In genomic region chr5:100828756-100829342, GRCh38 we compare ENCODE assay signal across 13 cellular contexts.
DNase-seq lines count a peak whose midpoint lies in the region; ATAC-seq, FAIRE-seq and TF ChIP-seq lines count a peak whose summit lies in the region.
"Had no signal": no experiment of that assay in that cellular context is flagged by ENCODE, and none has a peak within 500 bp of the region (broad histone marks: within the 10 kb centered on the region; RNA-seq: fewer than 3 reads in every experiment).

No MANE protein-coding gene starts in this region.

- peaks cover 13% of the 10 kb centered on the region for H3K36me3 Mint-ChIP-seq in CD8-positive, alpha-beta T cell

- H4K20me1 ChIP-seq in GM23248 (ENCODE audit: insufficient read depth) (no peaks in the 10 kb centered on the region), GM12878 (ENCODE audit: control insufficient read depth, insufficient read depth) (no peaks in the 10 kb centered on the region)

- no peak overlapping the region for H3K27ac ChIP-seq in CD8-positive, alpha-beta T cell (ENCODE audit: low read depth, low read length)
- H3K27ac ChIP-seq in GM23248 (no peak overlapping the region), GM12878 (ENCODE audit: control insufficient read depth, insufficient read depth) (peak overlapping the region; percentile 95), psoas muscle (peak overlapping the region; percentile 43)
- H3K27ac ChIP-seq: cardiac muscle cell, KMS-11 had no signal

- no peak for TF ChIP-seq POLR2A in GM12878 (IDR thresholded peaks at IDR 0.05; ENCODE audit: low read depth, low read length)

- H3K27me3 Mint-ChIP-seq in CD8-positive, alpha-beta T cell (ENCODE audit: low read depth), result no peaks in the 10 kb centered on the region

- H3K27ac Mint-ChIP-seq in CD8-positive, alpha-beta T cell, result peak overlapping the region; percentile 37

- in situ Hi-C loops in GM23248 (cut with MboI), result no loop called here
- in situ Hi-C loops in GM12878 (cut with MboI), result loop anchor here (5.0 kb wide), 1 partner anchor 52 kb away; no protein-coding TSS in a partner anchor

- SMC1A ChIA-PET in GM12878 (lab: Charles Lee; ENCODE audit: uncharacterized antibody, unreplicated experiment), result interaction anchor here (0.7 to 2.7 kb wide), 34 partner anchors 10 to 852 kb away, joined by 3 to 137 read pairs (median 6); partner anchors contain the start of gene ST8SIA4

- H3K27me3 ChIP-seq in CD8-positive, alpha-beta T cell (ENCODE audit: insufficient read depth, low read length), result no peaks in the 10 kb centered on the region
- H3K27me3 ChIP-seq in GM23248 (replicated peaks; ENCODE audit: insufficient read depth) (no peaks in the 10 kb centered on the region), GM12878 (replicated peaks in 1 of 2; ENCODE audit: control insufficient read depth in 2 of 2, insufficient read depth in 2 of 2, low read length in 1 of 2) (no peaks in the 10 kb centered on the region), psoas muscle (ENCODE audit: insufficient read depth in 3 of 3, low read length in 2 of 3) (no peaks in the 10 kb centered on the region)
- H3K27me3 ChIP-seq: cardiac muscle cell had no signal

- H3F3A ChIP-seq in GM23248 (ENCODE audit: insufficient read depth), result no peaks in the 10 kb centered on the region

- peaks cover 44% of the 10 kb centered on the region for H3K4me1 Mint-ChIP-seq in CD8-positive, alpha-beta T cell (ENCODE audit: low read depth)

- intact Hi-C loops in CD8-positive, alpha-beta T cell (cut with DNase I, micrococcal nuclease), result no loop called here
- intact Hi-C loops in GM12878 (cut with micrococcal nuclease; ENCODE audit: unreplicated experiment) (loop anchor here (1.0 to 5.0 kb wide), 7 partner anchors 11 to 207 kb away; no protein-coding TSS in a partner anchor), psoas muscle (cut with DNase I) (loop anchor here in 1 of 2 donors (2.0 kb wide), 1 partner anchor 44 kb away; no protein-coding TSS in a partner anchor)

- CTCF ChIA-PET in CD8-positive, alpha-beta T cell (lab: Charles Lee), result no interaction called here
- CTCF ChIA-PET in GM12878 (lab: Yijun Ruan, JAX), result interaction anchor here (0.9 to 2.6 kb wide), 16 partner anchors 9 to 244 kb away, joined by 3 to 23 read pairs (median 5); partner anchors contain the start of gene ST8SIA4

- no peak for ATAC-seq in CD8-positive, alpha-beta T cell
- ATAC-seq in GM12878 (peak; percentile 13), psoas muscle (no peak), GM19397 (IDR thresholded peaks at IDR 0.05; ENCODE audit: unreplicated experiment) (no peak), HG03354 (IDR thresholded peaks at IDR 0.05; ENCODE audit: poor library complexity, severe bottlenecking, unreplicated experiment) (no peak)

- POLR2A ChIA-PET in CD8-positive, alpha-beta T cell (lab: Charles Lee), result interaction anchor here (0.6 kb wide), 1 partner anchor 46 kb away, joined by 3 read pairs; no protein-coding TSS in a partner anchor
- POLR2A ChIA-PET in GM12878 (lab: Charles Lee), result interaction anchor here (0.6 to 3.1 kb wide), 16 partner anchors 9 to 1910 kb away, joined by 3 to 33 read pairs (median 8); partner anchors contain the start of gene ST8SIA4

- no peak for FAIRE-seq in GM12878 (lab: Jason Lieb, UNC)
- FAIRE-seq: RCC 7860 had no signal

- H2AFZ ChIP-seq in GM23248 (peak overlapping the region; percentile 70), GM12878 (ENCODE audit: control insufficient read depth, low read depth, low read length) (peak overlapping the region; percentile 6)

- 86 to 87% methylated on average over 10 of the region's 10 CpGs for WGBS in GM23248 (ENCODE audit: low coverage in 1 of 2, low lambda C conversion rate in 2 of 2, missing lambda C conversion rate in 2 of 2), 2 experiments
- WGBS in GM12878 (ENCODE audit: insufficient coverage, insufficient replicate concordance, low lambda C conversion rate, missing lambda C conversion rate), result 70% methylated on average over 10 of the region's 10 CpGs
- 84 to 89% (median 87%) methylated on average over 10 of the region's 10 CpGs for WGBS in psoas muscle, 3 donors

- no peak for TF ChIP-seq CTCF in CD8-positive, alpha-beta T cell (IDR thresholded peaks at IDR 0.05)
- TF ChIP-seq CTCF in GM12878 (IDR thresholded peaks at IDR 0.05 in 2 of 3, conservative IDR thresholded peaks at IDR 0.05 in 1 of 3; ENCODE audit: control insufficient read depth in 2 of 3, extremely low read depth in 1 of 3, insufficient read depth in 1 of 3, low read depth in 3 of 3, low read length in 3 of 3), result no peak
- no peak for TF ChIP-seq CTCF in psoas muscle (IDR thresholded peaks at IDR 0.05)

- no peak for TF ChIP-seq RAD21 in GM12878 (IDR thresholded peaks at IDR 0.05; ENCODE audit: insufficient read depth, low read depth, low read length)

- H3K9me2 ChIP-seq in GM23248 (ENCODE audit: insufficient read depth), result no peaks in the 10 kb centered on the region

- no peaks in the 10 kb centered on the region for H3K9me3 Mint-ChIP-seq in CD8-positive, alpha-beta T cell

- TSS peak; percentile 87 for BruUV-seq in GM12878 (replicated peaks; lab: Mats Ljungman, UMichigan)

- TF ChIP-seq EP300 in GM12878 (IDR thresholded peaks at IDR 0.05; ENCODE audit: borderline replicate concordance in 1 of 2, control insufficient read depth in 1 of 2, low read depth in 2 of 2, low read length in 2 of 2), result 0 out of 4 replicates have a peak, but pooled peaks of 1 of the 2 experiments have one; percentile 20

- no peaks in the 10 kb centered on the region for H3K9me3 ChIP-seq in CD8-positive, alpha-beta T cell (ENCODE audit: low read length)
- H3K9me3 ChIP-seq in GM23248 (ENCODE audit: low read depth) (no peaks in the 10 kb centered on the region), GM12878 (replicated peaks; ENCODE audit: control insufficient read depth, insufficient read depth, low read length) (peaks cover 15% of the 10 kb centered on the region), psoas muscle (no peaks in the 10 kb centered on the region)
- H3K9me3 ChIP-seq: HAP-1 had no signal

- H3K4me3 Mint-ChIP-seq in CD8-positive, alpha-beta T cell, result no peak overlapping the region

- H3K4me2 ChIP-seq in GM23248 (ENCODE audit: unreplicated experiment) (no peak overlapping the region), GM12878 (ENCODE audit: control insufficient read depth, insufficient read depth) (peak overlapping the region; percentile 62)
- H3K4me2 ChIP-seq: KMS-11 had no signal

- no peaks in the 10 kb centered on the region for H3K4me1 ChIP-seq in CD8-positive, alpha-beta T cell (ENCODE audit: insufficient read depth, low read length)
- H3K4me1 ChIP-seq in GM23248 (ENCODE audit: insufficient read depth) (no peaks in the 10 kb centered on the region), GM12878 (ENCODE audit: control insufficient read depth, insufficient read depth, low read length) (peaks cover 40% of the 10 kb centered on the region), psoas muscle (no peaks in the 10 kb centered on the region)

- RAD21 ChIA-PET in GM12878 (lab: Charles Lee; ENCODE audit: unreplicated experiment), result interaction anchor here (0.8 to 4.8 kb wide), 23 partner anchors 8 to 218 kb away, joined by 3 to 86 read pairs (median 8); partner anchors contain the start of gene ST8SIA4

- DNase-seq in CD8-positive, alpha-beta T cell, result no peak
- DNase-seq in GM23248 (no peak), GM12878 (ENCODE audit: low read depth, low spot score) (no peak), psoas muscle (no peak), NCI-H1105 (lab: John Stamatoyannopoulos, UW) (no peak)
- DNase-seq: NCI-H2081; stimulated activated CD4-positive, alpha-beta T cell treated with anti-CD3 and anti-CD28 coated beads, Interleukin-12 subunit alpha, Interleukin-12 subunit beta, amount 100 ng/mL, for 4 hours had no signal

- H3K36me3 ChIP-seq in CD8-positive, alpha-beta T cell (ENCODE audit: insufficient read depth, low read length), result no peaks in the 10 kb centered on the region
- H3K36me3 ChIP-seq in GM23248 (ENCODE audit: low read depth), result no peaks in the 10 kb centered on the region
- peaks cover 0 to 5% of the 10 kb centered on the region in 2 experiments; a peak in 1 of 4 replicates for H3K36me3 ChIP-seq in GM12878 (ENCODE audit: control insufficient read depth in 2 of 2, insufficient read depth in 2 of 2, low read length in 1 of 2)
- no peaks in the 10 kb centered on the region for H3K36me3 ChIP-seq in psoas muscle (ENCODE audit: insufficient read depth in 1 of 2, low read depth in 1 of 2)
- H3K36me3 ChIP-seq: cardiac muscle cell, HAP-1 had no signal

- no peaks in the 10 kb centered on the region for H3K79me2 ChIP-seq in GM23248 (ENCODE audit: insufficient read depth)
- H3K79me2 ChIP-seq in GM12878 (ENCODE audit: control insufficient read depth, insufficient read depth, low read length), result peaks cover 39% of the 10 kb centered on the region

- H3K9ac ChIP-seq in GM23248, result no peak overlapping the region
- peak overlapping the region; percentile 59 for H3K9ac ChIP-seq in GM12878 (ENCODE audit: control insufficient read depth, insufficient read depth, low read length)
- H3K9ac ChIP-seq: KMS-11 had no signal

- no peak overlapping the region for H3K4me3 ChIP-seq in CD8-positive, alpha-beta T cell (ENCODE audit: low read depth, low read length)
- H3K4me3 ChIP-seq in GM23248 (no peak overlapping the region), GM12878 (peak overlapping the region; percentile 53), psoas muscle (no peak overlapping the region)
- H3K4me3 ChIP-seq: cardiac muscle cell, HAP-1 had no signal

TF ChIP-seq in GM12878, 131 proteins besides CTCF, POLR2A, EP300 and RAD21 (continues in another document):
- TF ChIP-seq, protein P1, sequence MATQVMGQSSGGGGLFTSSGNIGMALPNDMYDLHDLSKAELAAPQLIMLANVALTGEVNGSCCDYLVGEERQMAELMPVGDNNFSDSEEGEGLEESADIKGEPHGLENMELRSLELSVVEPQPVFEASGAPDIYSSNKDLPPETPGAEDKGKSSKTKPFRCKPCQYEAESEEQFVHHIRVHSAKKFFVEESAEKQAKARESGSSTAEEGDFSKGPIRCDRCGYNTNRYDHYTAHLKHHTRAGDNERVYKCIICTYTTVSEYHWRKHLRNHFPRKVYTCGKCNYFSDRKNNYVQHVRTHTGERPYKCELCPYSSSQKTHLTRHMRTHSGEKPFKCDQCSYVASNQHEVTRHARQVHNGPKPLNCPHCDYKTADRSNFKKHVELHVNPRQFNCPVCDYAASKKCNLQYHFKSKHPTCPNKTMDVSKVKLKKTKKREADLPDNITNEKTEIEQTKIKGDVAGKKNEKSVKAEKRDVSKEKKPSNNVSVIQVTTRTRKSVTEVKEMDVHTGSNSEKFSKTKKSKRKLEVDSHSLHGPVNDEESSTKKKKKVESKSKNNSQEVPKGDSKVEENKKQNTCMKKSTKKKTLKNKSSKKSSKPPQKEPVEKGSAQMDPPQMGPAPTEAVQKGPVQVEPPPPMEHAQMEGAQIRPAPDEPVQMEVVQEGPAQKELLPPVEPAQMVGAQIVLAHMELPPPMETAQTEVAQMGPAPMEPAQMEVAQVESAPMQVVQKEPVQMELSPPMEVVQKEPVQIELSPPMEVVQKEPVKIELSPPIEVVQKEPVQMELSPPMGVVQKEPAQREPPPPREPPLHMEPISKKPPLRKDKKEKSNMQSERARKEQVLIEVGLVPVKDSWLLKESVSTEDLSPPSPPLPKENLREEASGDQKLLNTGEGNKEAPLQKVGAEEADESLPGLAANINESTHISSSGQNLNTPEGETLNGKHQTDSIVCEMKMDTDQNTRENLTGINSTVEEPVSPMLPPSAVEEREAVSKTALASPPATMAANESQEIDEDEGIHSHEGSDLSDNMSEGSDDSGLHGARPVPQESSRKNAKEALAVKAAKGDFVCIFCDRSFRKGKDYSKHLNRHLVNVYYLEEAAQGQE (IDR thresholded peaks at IDR 0.05; ENCODE audit: low read depth, low read length), result no peak

Comparison
In these comparisons a context has a peak if more than half of its experiments do, and no peak if none do; other contexts are left out.
1. H3K27ac ChIP-seq: peak in GM12878 (single experiment) and psoas muscle (single experiment); none in CD8-positive, alpha-beta T cell (single experiment) and GM23248 (single experiment).